ENCODE assay signal across 8 cellular contexts in genomic region chr3:124078978-124079911, GRCh38. TPM values are rescaled to one million over a fixed set of nuclear protein-coding genes. Genes with fewer than 3 reads are reported as not detected.
DNase-seq lines count a peak whose midpoint lies in the region; ATAC-seq, FAIRE-seq and TF ChIP-seq lines count a peak whose summit lies in the region.

No MANE protein-coding gene starts in this region.

- H3K9me3 ChIP-seq in AG04450 (ENCODE audit: control insufficient read depth, insufficient read depth, low read length): no peaks in the 10 kb centered on the region
- H3K9me3 ChIP-seq in astrocyte (ENCODE audit: insufficient read depth, low read depth, low read length): no peaks in the 10 kb centered on the region
- H3K9me3 ChIP-seq in vagina: no peaks in the 10 kb centered on the region

- peaks cover 16% of the 10 kb centered on the region for H3K79me2 ChIP-seq in astrocyte (ENCODE audit: insufficient read depth, low read length)

- H3K27ac Mint-ChIP-seq in astrocyte (ENCODE audit: unreplicated experiment): no peak overlapping the region

- TF ChIP-seq POLR2A in vagina (IDR thresholded peaks at IDR 0.05): no peak

- FAIRE-seq in astrocyte (lab: Jason Lieb, UNC) (peak; percentile 49), islet of Langerhans (lab: Jason Lieb, UNC) (peak; percentile 96)

- H4K20me1 ChIP-seq in astrocyte (ENCODE audit: insufficient read depth, low read length): peaks cover 40% of the 10 kb centered on the region

- H3K36me3 Mint-ChIP-seq in astrocyte (ENCODE audit: low read depth, unreplicated experiment): peaks cover 4% of the 10 kb centered on the region

- H3K9ac ChIP-seq in astrocyte (ENCODE audit: low read length): no peak overlapping the region

- no peaks in the 10 kb centered on the region for H3K27me3 Mint-ChIP-seq in astrocyte (ENCODE audit: low read depth, unreplicated experiment)

- CTCF ChIA-PET in AG04450 (lab: Charles Lee): interaction anchor here (0.7 to 2.2 kb wide), 31 partner anchors 9 to 480 kb away, joined by 3 to 21 read pairs (median 4); partner anchors contain the start of gene KALRN

- H3K4me1 ChIP-seq in astrocyte (ENCODE audit: insufficient read depth, low read length) (no peaks in the 10 kb centered on the region), vagina (peaks cover 4% of the 10 kb centered on the region)

- POLR2A ChIA-PET in AG04450 (lab: Yijun Ruan, JAX): no interaction called here

- no peak for ATAC-seq in GM18498 (IDR thresholded peaks at IDR 0.05; ENCODE audit: unreplicated experiment)

- DNase-seq in AG04450 (ENCODE audit: low read depth, low spot score) (no peak), GM06990 (ENCODE audit: extremely low read depth, insufficient read length) (no peak), NCI-H1694 treated with DMSO at 0.1 percent for 48 hours (lab: John Stamatoyannopoulos, UW) (peak; percentile 67), astrocyte (ENCODE audit: low read depth) (no peak), vagina (ENCODE audit: extremely low spot score in 2 of 2) (peak in 1 of 2 donors; percentile 58), HK-2 (ENCODE audit: unreplicated experiment) (no peak)

- H3K4me3 ChIP-seq in AG04450 (ENCODE audit: low read depth, low read length): no peak overlapping the region
- no peak overlapping the region for H3K4me3 ChIP-seq in GM06990 (replicated peaks; ENCODE audit: low read depth, low read length)
- no peak overlapping the region for H3K4me3 ChIP-seq in astrocyte (ENCODE audit: insufficient read depth, low read depth, low read length)
- no peak overlapping the region for H3K4me3 ChIP-seq in vagina

- H3K36me3 ChIP-seq in GM06990 (ENCODE audit: control insufficient read depth, insufficient read depth, low read length) (no peaks in the 10 kb centered on the region), astrocyte (ENCODE audit: insufficient read depth, low read length) (no peaks in the 10 kb centered on the region), vagina (no peaks in the 10 kb centered on the region)

- intact Hi-C loops in vagina (cut with DNase I): loop anchor here (5.0 kb wide), 1 partner anchor 62 kb away; no protein-coding TSS in a partner anchor

- H3K27me3 ChIP-seq in AG04450 (ENCODE audit: control insufficient read depth, insufficient read depth, low read length): peaks cover 7% of the 10 kb centered on the region
- no peaks in the 10 kb centered on the region; the same call in 1 of the 2 replicates for H3K27me3 ChIP-seq in GM06990 (replicated peaks; ENCODE audit: control insufficient read depth, insufficient read depth, low read length)
- H3K27me3 ChIP-seq in astrocyte (ENCODE audit: insufficient read depth, low read length): no peaks in the 10 kb centered on the region
- H3K27me3 ChIP-seq in vagina: no peaks in the 10 kb centered on the region

- H3K9me3 Mint-ChIP-seq in astrocyte (ENCODE audit: unreplicated experiment): peaks cover 5% of the 10 kb centered on the region

- H2AFZ ChIP-seq in astrocyte (ENCODE audit: low read depth, low read length): no peak overlapping the region

- H3K4me1 Mint-ChIP-seq in astrocyte (ENCODE audit: low read depth, unreplicated experiment): peaks cover 20% of the 10 kb centered on the region

- H3K4me3 Mint-ChIP-seq in astrocyte (ENCODE audit: unreplicated experiment): no peak overlapping the region

- H3K4me2 ChIP-seq in astrocyte (ENCODE audit: low read length): no peak overlapping the region

- TF ChIP-seq CTCF in AG04450 (IDR thresholded peaks at IDR 0.05; ENCODE audit: low read depth, low read length): peak; percentile 81
- TF ChIP-seq CTCF in GM06990 (IDR thresholded peaks at IDR 0.05; ENCODE audit: insufficient read depth, low read length, poor library complexity, severe bottlenecking): peak; percentile 73
- TF ChIP-seq CTCF in astrocyte (IDR thresholded peaks at IDR 0.05; ENCODE audit: insufficient read depth, low read depth, low read length): peak; percentile 71
- TF ChIP-seq CTCF in vagina (IDR thresholded peaks at IDR 0.05): peak; percentile 7 to 69 (median 50)

- H3K27ac ChIP-seq in AG04450 (ENCODE audit: low read depth, low read length): no peak overlapping the region
- H3K27ac ChIP-seq in astrocyte (ENCODE audit: low read depth, low read length): no peak overlapping the region
- H3K27ac ChIP-seq in vagina: no peak overlapping the region

RNA-seq across cellular contexts. Expression of gene KALRN, which starts 46.1 kb away (rescaled TPM):
- 6.7 and 8.8 TPM in 2 replicates for polyA plus RNA-seq in AG04450 (2011; rRNA removed)
- 35.6 and 51.2 TPM in 2 replicates for polyA minus RNA-seq in AG04450 (2011; rRNA and poly(A)+ RNA removed)
- total RNA-seq in astrocyte: 28.6 and 29.2 TPM in 2 replicates
- 48.1 TPM for total RNA-seq in vagina
